Comparison of ENCODE assay signal across 8 cellular contexts in genomic region chr18:74819433-74820059, GRCh38.
DNase-seq lines count a peak whose midpoint lies in the region; ATAC-seq and TF ChIP-seq lines count a peak whose summit lies in the region.

No MANE protein-coding gene starts in this region.

- H3K9me3 ChIP-seq in Loucy (ENCODE audit: insufficient read depth, low read depth, low read length), result no peaks in the 10 kb centered on the region

- no peak overlapping the region for H2AFZ ChIP-seq in Loucy (ENCODE audit: low read length)

- H3K4me1 ChIP-seq in Loucy (ENCODE audit: insufficient read depth, low read length, poor library complexity, severe bottlenecking), result no peaks in the 10 kb centered on the region

- H3K4me3 ChIP-seq in Loucy (ENCODE audit: low read length, poor library complexity, severe bottlenecking), result no peak overlapping the region
- H3K4me3 ChIP-seq in fibroblast of pulmonary artery (replicated peaks; ENCODE audit: low read depth, low read length), result no peak overlapping the region

- ATAC-seq in GM21529 (IDR thresholded peaks at IDR 0.05; ENCODE audit: unreplicated experiment) (peak; percentile 72), HG02840 (IDR thresholded peaks at IDR 0.05; ENCODE audit: low FRiP score, unreplicated experiment) (no peak), GM18870 (IDR thresholded peaks at IDR 0.05; ENCODE audit: unreplicated experiment) (no peak)

- no peaks in the 10 kb centered on the region for H3K79me2 ChIP-seq in Loucy (ENCODE audit: insufficient read depth, low read length)

- DNase-seq in EL (peak; percentile 23), fibroblast of pulmonary artery (ENCODE audit: low read depth) (peak; percentile 16), activated T-cell treated with anti-CD3 and anti-CD28 coated beads for 4 hours (no peak)
- DNase-seq in central memory CD4-positive, alpha-beta T cell, result no peak

- H4K20me1 ChIP-seq in Loucy (ENCODE audit: insufficient read depth, low read length, poor library complexity, severe bottlenecking), result no peaks in the 10 kb centered on the region

- H3K9me2 ChIP-seq in Loucy (replicated peaks; ENCODE audit: low read depth, low read length), result no peaks in the 10 kb centered on the region

- H3K4me2 ChIP-seq in Loucy (ENCODE audit: low read depth, low read length, poor library complexity, severe bottlenecking), result no peak overlapping the region

- no peaks in the 10 kb centered on the region for H3K27me3 ChIP-seq in Loucy (ENCODE audit: insufficient read depth, low read length, poor library complexity, severe bottlenecking)

- no peaks in the 10 kb centered on the region for H3F3A ChIP-seq in Loucy (ENCODE audit: low read depth)

- H3K36me3 ChIP-seq in Loucy (ENCODE audit: insufficient read depth, low read length), result no peaks in the 10 kb centered on the region

- TF ChIP-seq CTCF in Loucy (conservative IDR thresholded peaks at IDR 0.05; ENCODE audit: low read length), result peak; percentile 92
- TF ChIP-seq CTCF in fibroblast of pulmonary artery (IDR thresholded peaks at IDR 0.05; ENCODE audit: low read length, missing control alignments), result peak; percentile 47

- H3K9ac ChIP-seq in Loucy (ENCODE audit: low read depth, low read length, poor library complexity, severe bottlenecking), result no peak overlapping the region

Comparison
In these comparisons a context has a peak if more than half of its experiments do, and no peak if none do; other contexts are left out.
1. DNase-seq: peak in EL (single experiment) and fibroblast of pulmonary artery (single experiment); none in central memory CD4-positive, alpha-beta T cell (single experiment) and activated T-cell treated with anti-CD3 and anti-CD28 coated beads for 4 hours (single experiment).